In genomic region chr14:104428860-104429259, GRCh38 we compare ENCODE assay signal across 24 cellular contexts.
DNase-seq lines count a peak whose midpoint lies in the region; ATAC-seq and TF ChIP-seq lines count a peak whose summit lies in the region.
"Had no signal": no experiment of that assay in that cellular context is flagged by ENCODE, and none has a peak within 500 bp of the region (broad histone marks: within the 10 kb centered on the region; RNA-seq: fewer than 3 reads in every experiment).

No MANE protein-coding gene starts in this region.

- H3K4me3 Mint-ChIP-seq in brain, result peak overlapping the region in 1 of 5 experiments; percentile 62
- no peak overlapping the region for H3K4me3 Mint-ChIP-seq in effector memory CD8-positive, alpha-beta T cell
- H3K4me3 Mint-ChIP-seq: CD8-positive, alpha-beta T cell had no signal

- H3K9ac ChIP-seq in BLaER1, result no peak overlapping the region
- H3K9ac ChIP-seq: SK-N-SH had no signal

- H3K36me3 Mint-ChIP-seq in brain, result no peaks in the 10 kb centered on the region
- no peaks in the 10 kb centered on the region for H3K36me3 Mint-ChIP-seq in effector memory CD8-positive, alpha-beta T cell (ENCODE audit: insufficient read depth)
- H3K36me3 Mint-ChIP-seq: CD8-positive, alpha-beta T cell had no signal

- H3K27ac Mint-ChIP-seq in brain, result peak overlapping the region in 3 of 5 experiments; percentile 19 to 62 (median 32)
- no peak overlapping the region for H3K27ac Mint-ChIP-seq in effector memory CD8-positive, alpha-beta T cell
- H3K27ac Mint-ChIP-seq: CD8-positive, alpha-beta T cell had no signal

- peaks cover 35% of the 10 kb centered on the region for H3K4me1 Mint-ChIP-seq in brain
- no peaks in the 10 kb centered on the region for H3K4me1 Mint-ChIP-seq in effector memory CD8-positive, alpha-beta T cell (ENCODE audit: low read depth in 2 of 2)

- no peaks in the 10 kb centered on the region for H3K9me3 ChIP-seq in BLaER1
- no peaks in the 10 kb centered on the region for H3K9me3 ChIP-seq in HEK293 (ENCODE audit: control insufficient read depth, insufficient read depth, low read depth, low read length)
- H3K9me3 ChIP-seq in gastroesophageal sphincter, result no peaks in the 10 kb centered on the region
- H3K9me3 ChIP-seq: Caco-2, SK-N-SH had no signal

- peak overlapping the region; percentile 42 for H3K4me2 ChIP-seq in BLaER1
- H3K4me2 ChIP-seq: SK-N-SH had no signal

- no peaks in the 10 kb centered on the region for H3K36me3 ChIP-seq in BLaER1
- H3K36me3 ChIP-seq in HEK293 (ENCODE audit: control insufficient read depth in 2 of 2, insufficient read depth in 1 of 2, low read length in 2 of 2), result no peaks in the 10 kb centered on the region
- H3K36me3 ChIP-seq in gastroesophageal sphincter, result no peaks in the 10 kb centered on the region

- H4K20me1 ChIP-seq in BLaER1, result no peaks in the 10 kb centered on the region

- H3K4me3 ChIP-seq in BLaER1 (no peak overlapping the region), HEK293 (ENCODE audit: low read depth, low read length) (no peak overlapping the region), gastroesophageal sphincter (no peak overlapping the region)

- no peak for TF ChIP-seq EP300 in gastroesophageal sphincter (IDR thresholded peaks at IDR 0.05)

- ATAC-seq in activated CD4-positive, CD25-positive, alpha-beta regulatory T cell treated with anti-CD3 and anti-CD28 coated beads, Interleukin-2, amount 50 U/mL, for 24 hours, result no peak
- ATAC-seq in effector memory CD8-positive, alpha-beta T cell (replicated peaks), result no peak
- no peak for ATAC-seq in GM19328 (IDR thresholded peaks at IDR 0.05; ENCODE audit: unreplicated experiment)
- no peak for ATAC-seq in gastroesophageal sphincter
- ATAC-seq: CD8-positive, alpha-beta T cell had no signal

- no peak for TF ChIP-seq POLR2A in gastroesophageal sphincter (IDR thresholded peaks at IDR 0.05)

- no peak for TF ChIP-seq CTCF in HEK293 (tag by site-specific recombination; IDR thresholded peaks at IDR 0.05)
- TF ChIP-seq CTCF in brain (conservative IDR thresholded peaks at IDR 0.05), result no peak
- no peak for TF ChIP-seq CTCF in gastroesophageal sphincter (IDR thresholded peaks at IDR 0.05)

- peaks cover 0 to 14% (median 7%) of the 10 kb centered on the region in 5 experiments for H3K9me3 Mint-ChIP-seq in brain
- no peaks in the 10 kb centered on the region for H3K9me3 Mint-ChIP-seq in effector memory CD8-positive, alpha-beta T cell
- H3K9me3 Mint-ChIP-seq: CD8-positive, alpha-beta T cell had no signal

- H3K27me3 ChIP-seq in BLaER1 (no peaks in the 10 kb centered on the region), gastroesophageal sphincter (peaks cover 67% of the 10 kb centered on the region)

- H3K4me1 ChIP-seq in BLaER1 (peaks cover 76% of the 10 kb centered on the region), HEK293 (ENCODE audit: control insufficient read depth, insufficient read depth, low read length) (no peaks in the 10 kb centered on the region; the same call in 1 of the 2 replicates), gastroesophageal sphincter (peaks cover 0 to 7% (median 0%) of the 10 kb centered on the region in 3 donors)
- H3K4me1 ChIP-seq: Caco-2 had no signal

- peak; percentile 8 for DNase-seq in activated CD4-positive, CD25-positive, alpha-beta regulatory T cell treated with anti-CD3 and anti-CD28 coated beads, Interleukin-2, amount 50 U/mL, for 72 hours
- DNase-seq in effector memory CD8-positive, alpha-beta T cell, result no peak
- DNase-seq: Caco-2, GOT3, HCEC 1CT, IMR-90, KG1, MM.1S, NCI-H1048, NCI-H1694, NCI-H2029 treated with DMSO at 0.1 percent for 48 hours, NCI-H774, OCI-M1, SIG-M5, SW 1271 had no signal

- POLR2A ChIA-PET in HEK293 (lab: Yijun Ruan, JAX), result no interaction called here

- 25 to 31% methylated on average over 5 to 9 of the region's 9 CpGs for WGBS in gastroesophageal sphincter (ENCODE audit: low coverage in 1 of 2), 2 donors

- CTCF ChIA-PET in HEK293 (lab: Yijun Ruan, JAX), result no interaction called here

- H3K27ac ChIP-seq in BLaER1 (no peak overlapping the region), HEK293 (ENCODE audit: extremely low read depth, low read depth, low read length) (no peak overlapping the region), gastroesophageal sphincter (no peak overlapping the region)
- H3K27ac ChIP-seq: C4-2B had no signal

- peaks cover 17% of the 10 kb centered on the region for H3K27me3 Mint-ChIP-seq in brain
- peaks cover 10 to 57% of the 10 kb centered on the region in 2 donors for H3K27me3 Mint-ChIP-seq in effector memory CD8-positive, alpha-beta T cell

TF ChIP-seq in HEK293, 187 proteins besides CTCF, POLR2A, EP300 and RAD21:
- TF ChIP-seq HOXC10 (CRISPR knock-in tag; IDR thresholded peaks at IDR 0.05), result no peak
- TF ChIP-seq SCRT1 (tag by site-specific recombination; IDR thresholded peaks at IDR 0.05; ENCODE audit: borderline replicate concordance), result peak; percentile 93
- peak; percentile 90 for TF ChIP-seq SCRT2 (tag by site-specific recombination; IDR thresholded peaks at IDR 0.05)

Comparison
In these comparisons a context has a peak if more than half of its experiments do, and no peak if none do; other contexts are left out.
1. H3K27ac Mint-ChIP-seq: peak in brain (3 of 5); none in effector memory CD8-positive, alpha-beta T cell (0 of 2).